Comparison of ENCODE assay signal across 8 cellular contexts in the genomic region with DNA sequence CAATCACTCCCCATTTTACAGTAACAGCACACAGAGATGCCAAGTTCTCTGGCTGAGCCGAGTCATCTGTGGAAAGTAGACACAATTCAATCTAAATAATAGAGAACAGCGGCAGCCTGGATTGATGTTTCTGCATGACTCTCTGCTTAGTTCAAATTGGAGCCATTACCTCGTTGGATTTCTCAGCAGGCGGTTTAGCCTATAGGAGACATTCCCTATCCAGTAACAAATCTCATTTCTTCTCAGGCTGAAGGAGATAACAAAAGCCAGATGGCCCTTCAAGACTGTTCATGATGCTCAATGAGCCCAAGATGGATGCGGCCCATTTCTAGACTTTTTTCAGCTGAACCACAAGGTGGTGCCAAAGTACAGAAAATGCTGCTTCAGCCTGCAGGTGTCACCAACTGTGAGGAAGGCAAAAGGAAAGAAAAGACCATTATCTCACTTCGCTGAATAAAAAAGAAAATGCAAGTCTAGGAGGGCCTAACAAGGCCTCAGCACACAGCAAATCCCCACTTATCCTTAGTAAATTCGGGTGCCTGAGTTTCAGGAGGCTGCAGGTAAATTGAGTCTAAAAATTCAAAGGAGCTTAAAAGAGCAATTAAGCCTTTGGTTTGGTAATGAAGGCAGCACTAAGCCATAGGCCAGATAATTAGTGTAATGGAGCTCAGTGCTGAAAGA.
DNase-seq lines count a peak whose midpoint lies in the region; ATAC-seq and TF ChIP-seq lines count a peak whose summit lies in the region.

No MANE protein-coding gene starts in this region.

- peaks cover 4% of the 10 kb centered on the region for H3K4me1 Mint-ChIP-seq in activated CD8-positive, alpha-beta memory T cell treated with anti-CD3 and anti-CD28 coated beads, Interleukin-2, amount 10 ng/mL, durations not matched to agents 7 days and 5 days
- peaks cover 0 to 5% of the 10 kb centered on the region in 2 donors for H3K4me1 Mint-ChIP-seq in natural killer cell

- peak; percentile 77 for DNase-seq in DMS114 treated with DMSO at 0.1 percent for 48 hours (lab: John Stamatoyannopoulos, UW; ENCODE audit: unreplicated experiment)
- peak; percentile 1 for DNase-seq in NCI-H510A (lab: John Stamatoyannopoulos, UW)
- peak; percentile 54 for DNase-seq in activated CD8-positive, alpha-beta memory T cell treated with anti-CD3 and anti-CD28 coated beads, Interleukin-2, amount 10 ng/mL, durations not matched to agents 7 days and 5 days
- peak; percentile 74 for DNase-seq in fibroblast of gingiva (ENCODE audit: low read depth)
- no peak for DNase-seq in natural killer cell
- peak; percentile 38 to 61 for DNase-seq in uterus

- H3K9me3 ChIP-seq in uterus: no peaks in the 10 kb centered on the region

- no peaks in the 10 kb centered on the region for H3K4me1 ChIP-seq in uterus

- no peaks in the 10 kb centered on the region for H3K27me3 ChIP-seq in uterus

- no peak for TF ChIP-seq POLR2A in uterus (IDR thresholded peaks at IDR 0.05)

- H3K4me3 Mint-ChIP-seq in activated CD8-positive, alpha-beta memory T cell treated with anti-CD3 and anti-CD28 coated beads, Interleukin-2, amount 10 ng/mL, durations not matched to agents 7 days and 5 days: no peak overlapping the region
- H3K4me3 Mint-ChIP-seq in natural killer cell: no peak overlapping the region

- CTCF ChIA-PET in activated CD8-positive, alpha-beta memory T cell treated with anti-CD3 and anti-CD28 coated beads, Interleukin-2, amount 10 ng/mL, durations not matched to agents 7 days and 5 days (lab: Charles Lee): interaction anchor here (0.6 to 2.1 kb wide), 19 partner anchors 15 to 584 kb away, joined by 3 to 9 read pairs (median 4); a partner anchor contains a TSS

- H3K27ac ChIP-seq in uterus: peak overlapping the region; percentile 48 to 54

- TF ChIP-seq CTCF in natural killer cell (IDR thresholded peaks at IDR 0.05): peak; percentile 79
- TF ChIP-seq CTCF in uterus (IDR thresholded peaks at IDR 0.05): peak; percentile 80 to 95 (median 88)

- H3K9me3 Mint-ChIP-seq in activated CD8-positive, alpha-beta memory T cell treated with anti-CD3 and anti-CD28 coated beads, Interleukin-2, amount 10 ng/mL, durations not matched to agents 7 days and 5 days (ENCODE audit: low read depth): no peaks in the 10 kb centered on the region
- H3K9me3 Mint-ChIP-seq in natural killer cell: no peaks in the 10 kb centered on the region

- no peaks in the 10 kb centered on the region for H3K36me3 Mint-ChIP-seq in activated CD8-positive, alpha-beta memory T cell treated with anti-CD3 and anti-CD28 coated beads, Interleukin-2, amount 10 ng/mL, durations not matched to agents 7 days and 5 days
- no peaks in the 10 kb centered on the region for H3K36me3 Mint-ChIP-seq in natural killer cell

- no peak overlapping the region for H3K27ac Mint-ChIP-seq in activated CD8-positive, alpha-beta memory T cell treated with anti-CD3 and anti-CD28 coated beads, Interleukin-2, amount 10 ng/mL, durations not matched to agents 7 days and 5 days
- no peak overlapping the region for H3K27ac Mint-ChIP-seq in natural killer cell

- no peak overlapping the region for H3K4me3 ChIP-seq in uterus

- intact Hi-C loops in natural killer cell (cut with micrococcal nuclease) (loop anchor here (1.0 to 10.0 kb wide), 5 partner anchors 183 to 1149 kb away; a partner anchor contains a TSS), uterus (cut with DNase I; ENCODE audit: low total_unique reads) (loop anchor here (5.0 to 10.0 kb wide), 2 partner anchors 181 to 381 kb away; no protein-coding TSS in a partner anchor)

- no peaks in the 10 kb centered on the region for H3K36me3 ChIP-seq in uterus

- peaks cover 17% of the 10 kb centered on the region for H3K27me3 Mint-ChIP-seq in activated CD8-positive, alpha-beta memory T cell treated with anti-CD3 and anti-CD28 coated beads, Interleukin-2, amount 10 ng/mL, durations not matched to agents 7 days and 5 days
- no peaks in the 10 kb centered on the region for H3K27me3 Mint-ChIP-seq in natural killer cell (ENCODE audit: low read depth in 2 of 2)

- ATAC-seq in GM19372 (IDR thresholded peaks at IDR 0.05; ENCODE audit: low read depth, unreplicated experiment) (peak; percentile 87), HG03432 (IDR thresholded peaks at IDR 0.05; ENCODE audit: unreplicated experiment) (peak; percentile 91), natural killer cell (peak; percentile 76 to 90 (median 89))
- peak; percentile 83 for ATAC-seq in activated CD8-positive, alpha-beta memory T cell treated with anti-CD3 and anti-CD28 coated beads, Interleukin-2, amount 10 ng/mL, durations not matched to agents 7 days and 5 days
